ENCODE assay signal across 16 cellular contexts in the genomic region with DNA sequence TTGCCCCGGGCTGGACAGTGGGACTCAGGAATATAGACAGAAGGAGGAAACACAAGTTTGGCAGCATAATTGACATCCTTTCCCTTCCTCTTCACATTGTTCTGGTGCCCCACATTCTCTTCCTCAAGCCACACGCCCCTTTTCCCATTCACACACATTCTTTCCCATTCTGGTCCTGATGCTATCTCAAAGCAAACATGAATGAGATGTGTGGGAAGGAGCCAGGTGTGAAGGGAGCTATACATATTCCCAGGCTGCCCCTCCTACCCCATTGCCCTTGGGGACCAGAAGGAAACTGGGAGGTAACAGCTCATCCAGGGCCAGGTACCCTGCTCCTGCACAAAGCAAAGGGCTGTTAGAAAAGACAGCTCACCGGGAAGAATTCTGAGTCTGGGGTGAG. TPM values are rescaled to one million over a fixed set of nuclear protein-coding genes. Genes with fewer than 3 reads are reported as not detected.
DNase-seq lines count a peak whose midpoint lies in the region; ATAC-seq, FAIRE-seq and TF ChIP-seq lines count a peak whose summit lies in the region.
"Had no signal": no experiment of that assay in that cellular context is flagged by ENCODE, and none has a peak within 500 bp of the region (broad histone marks: within the 10 kb centered on the region; RNA-seq: fewer than 3 reads in every experiment).

No MANE protein-coding gene starts in this region.

- H3K23ac ChIP-seq in mesendoderm (ENCODE audit: low read length) = no peak overlapping the region

- peaks cover 24% of the 10 kb centered on the region for H3K36me3 ChIP-seq in cardiac muscle cell
- peaks cover 41% of the 10 kb centered on the region for H3K36me3 ChIP-seq in left ventricle myocardium inferior
- peaks cover 7% of the 10 kb centered on the region for H3K36me3 ChIP-seq in astrocyte (ENCODE audit: insufficient read depth, low read length)
- H3K36me3 ChIP-seq in mesendoderm (ENCODE audit: control insufficient read depth, insufficient read depth, low read length) = peaks cover 7% of the 10 kb centered on the region

- H2BK5ac ChIP-seq in mesendoderm (ENCODE audit: low read length) = no peak overlapping the region

- H3K4me3 Mint-ChIP-seq in astrocyte (ENCODE audit: unreplicated experiment) = peak overlapping the region; percentile 34
- H3K4me3 Mint-ChIP-seq in stimulated activated effector memory CD8-positive, alpha-beta T cell treated with anti-CD3 and anti-CD28 coated beads, Interleukin-12 subunit alpha, Interleukin-12 subunit beta, amount 100 ng/mL, for 72 hours = no peak overlapping the region
- H3K4me3 Mint-ChIP-seq: B cell; CD8-positive, alpha-beta T cell; GM23338; H9 had no signal

- no peak for FAIRE-seq in astrocyte (lab: Jason Lieb, UNC)
- FAIRE-seq: A204.1 had no signal

- no peak overlapping the region for H2AK5ac ChIP-seq in mesendoderm (ENCODE audit: low read length)

- H3K27ac ChIP-seq in cardiac muscle cell = peak overlapping the region; percentile 89
- no peak overlapping the region for H3K27ac ChIP-seq in left ventricle myocardium inferior (replicated peaks)
- H3K27ac ChIP-seq in astrocyte (ENCODE audit: low read depth, low read length) = no peak overlapping the region
- no peak overlapping the region for H3K27ac ChIP-seq in mesendoderm (ENCODE audit: low read depth, low read length)

- no peak overlapping the region for H4K8ac ChIP-seq in mesendoderm (ENCODE audit: low read depth, low read length)

- H3K27ac Mint-ChIP-seq in astrocyte (ENCODE audit: unreplicated experiment) = no peak overlapping the region
- peak overlapping the region; percentile 45 for H3K27ac Mint-ChIP-seq in stimulated activated effector memory CD8-positive, alpha-beta T cell treated with anti-CD3 and anti-CD28 coated beads, Interleukin-12 subunit alpha, Interleukin-12 subunit beta, amount 100 ng/mL, for 72 hours
- H3K27ac Mint-ChIP-seq: B cell; CD8-positive, alpha-beta T cell; GM23338 had no signal

- no peak overlapping the region for H2AFZ ChIP-seq in astrocyte (ENCODE audit: low read depth, low read length)
- H2AFZ ChIP-seq: GM23338 had no signal

- H3K4me1 ChIP-seq in cardiac muscle cell (ENCODE audit: low read depth) (peaks cover 30% of the 10 kb centered on the region), left ventricle myocardium inferior (peaks cover 20% of the 10 kb centered on the region), astrocyte (ENCODE audit: insufficient read depth, low read length) (peaks cover 8% of the 10 kb centered on the region), mesendoderm (ENCODE audit: control insufficient read depth, low read depth, low read length) (peaks cover 9% of the 10 kb centered on the region)

- H2BK15ac ChIP-seq in mesendoderm (replicated peaks; ENCODE audit: low read depth) = no peak overlapping the region

- no peak for ATAC-seq in stimulated activated effector memory CD8-positive, alpha-beta T cell treated with anti-CD3 and anti-CD28 coated beads, Interleukin-12 subunit alpha, Interleukin-12 subunit beta, amount 100 ng/mL, for 72 hours
- ATAC-seq in GM18511 (IDR thresholded peaks at IDR 0.05; ENCODE audit: unreplicated experiment) = no peak
- ATAC-seq: CD8-positive, alpha-beta T cell; GM23338 had no signal

- H3K27me3 ChIP-seq in cardiac muscle cell (no peaks in the 10 kb centered on the region), left ventricle myocardium inferior (ENCODE audit: low read depth) (no peaks in the 10 kb centered on the region), astrocyte (ENCODE audit: insufficient read depth, low read length) (no peaks in the 10 kb centered on the region), mesendoderm (ENCODE audit: insufficient read depth, low read length, poor library complexity) (no peaks in the 10 kb centered on the region)

- intact Hi-C loops in left ventricle myocardium inferior (cut with micrococcal nuclease) = no loop called here

- DNase-seq in cardiac muscle cell (ENCODE audit: low read depth in 1 of 2, low spot score in 1 of 2) (no peak), left ventricle myocardium inferior (no peak), astrocyte (ENCODE audit: low read depth) (no peak), mesendoderm (peak; percentile 86), superior temporal gyrus (ENCODE audit: extremely low spot score) (no peak)
- no peak for DNase-seq in stimulated activated effector memory CD8-positive, alpha-beta T cell treated with anti-CD3 and anti-CD28 coated beads, Interleukin-12 subunit alpha, Interleukin-12 subunit beta, amount 100 ng/mL, for 72 hours (ENCODE audit: low spot score in 2 of 2)
- DNase-seq in activated CD4-positive, alpha-beta T cell treated with anti-CD3 and anti-CD28 coated beads for 4 hours = no peak
- DNase-seq: C1 segment of cervical spinal cord; CD8-positive, alpha-beta T cell; COR-L47; DMS53; H9 had no signal

- no peaks in the 10 kb centered on the region for H3K9me3 Mint-ChIP-seq in astrocyte (ENCODE audit: unreplicated experiment)
- H3K9me3 Mint-ChIP-seq in stimulated activated effector memory CD8-positive, alpha-beta T cell treated with anti-CD3 and anti-CD28 coated beads, Interleukin-12 subunit alpha, Interleukin-12 subunit beta, amount 100 ng/mL, for 72 hours = no peaks in the 10 kb centered on the region
- H3K9me3 Mint-ChIP-seq: CD8-positive, alpha-beta T cell; GM23338; H9 had no signal

- H3K36me3 Mint-ChIP-seq in astrocyte (ENCODE audit: low read depth, unreplicated experiment) = peaks cover 25% of the 10 kb centered on the region
- H3K36me3 Mint-ChIP-seq in stimulated activated effector memory CD8-positive, alpha-beta T cell treated with anti-CD3 and anti-CD28 coated beads, Interleukin-12 subunit alpha, Interleukin-12 subunit beta, amount 100 ng/mL, for 72 hours = peaks cover 100% of the 10 kb centered on the region

- H3K4me3 ChIP-seq in cardiac muscle cell = no peak overlapping the region
- H3K4me3 ChIP-seq in left ventricle myocardium inferior = no peak overlapping the region
- no peak overlapping the region for H3K4me3 ChIP-seq in astrocyte (ENCODE audit: insufficient read depth, low read depth, low read length)
- H3K4me3 ChIP-seq in mesendoderm (ENCODE audit: low read length) = no peak overlapping the region
- H3K4me3 ChIP-seq: GM23338 had no signal

- peaks cover 4% of the 10 kb centered on the region for H3K79me1 ChIP-seq in mesendoderm (ENCODE audit: low read length)

- H3K27me3 Mint-ChIP-seq in astrocyte (ENCODE audit: low read depth, unreplicated experiment) = peaks cover 2% of the 10 kb centered on the region
- H3K27me3 Mint-ChIP-seq: B cell had no signal

- no peak overlapping the region for H2BK120ac ChIP-seq in mesendoderm (ENCODE audit: low read depth, low read length)

- no peak overlapping the region for H3K18ac ChIP-seq in mesendoderm (ENCODE audit: low read length)

- no peak overlapping the region for H3K4me2 ChIP-seq in astrocyte (ENCODE audit: low read length)
- no peak overlapping the region for H3K4me2 ChIP-seq in mesendoderm (ENCODE audit: low read length)
- H3K4me2 ChIP-seq: GM23338 had no signal

- TF ChIP-seq CTCF in cardiac muscle cell (IDR thresholded peaks at IDR 0.05; ENCODE audit: low read depth, low read length) (no peak), left ventricle myocardium inferior (IDR thresholded peaks at IDR 0.05; ENCODE audit: borderline replicate concordance) (no peak), astrocyte (IDR thresholded peaks at IDR 0.05; ENCODE audit: insufficient read depth, low read depth, low read length) (no peak)

- no peak overlapping the region for H3K4ac ChIP-seq in mesendoderm (ENCODE audit: low read depth, low read length)

- no peak overlapping the region for H4K5ac ChIP-seq in mesendoderm (ENCODE audit: low read length)

- H3K56ac ChIP-seq in mesendoderm (ENCODE audit: low read length) = no peak overlapping the region

- no peaks in the 10 kb centered on the region for H4K20me1 ChIP-seq in astrocyte (ENCODE audit: insufficient read depth, low read length)

- peaks cover 7% of the 10 kb centered on the region for H3K4me1 Mint-ChIP-seq in astrocyte (ENCODE audit: low read depth, unreplicated experiment)
- peaks cover 21% of the 10 kb centered on the region for H3K4me1 Mint-ChIP-seq in stimulated activated effector memory CD8-positive, alpha-beta T cell treated with anti-CD3 and anti-CD28 coated beads, Interleukin-12 subunit alpha, Interleukin-12 subunit beta, amount 100 ng/mL, for 72 hours
- H3K4me1 Mint-ChIP-seq: B cell had no signal

- no CpG with 5 or more reads among the region's 3 CpGs for WGBS in mesendoderm (ENCODE audit: extremely low coverage, insufficient coverage, low lambda C conversion rate)

- H3K9me3 ChIP-seq in cardiac muscle cell (ENCODE audit: low read depth) = no peaks in the 10 kb centered on the region
- H3K9me3 ChIP-seq in left ventricle myocardium inferior (replicated peaks) = no peaks in the 10 kb centered on the region
- no peaks in the 10 kb centered on the region for H3K9me3 ChIP-seq in astrocyte (ENCODE audit: insufficient read depth, low read depth, low read length)

- no peaks in the 10 kb centered on the region for H3K79me2 ChIP-seq in astrocyte (ENCODE audit: insufficient read depth, low read length)
- no peaks in the 10 kb centered on the region for H3K79me2 ChIP-seq in mesendoderm (ENCODE audit: control insufficient read depth, insufficient read depth, low read length)

- H3K9ac ChIP-seq in astrocyte (ENCODE audit: low read length) = no peak overlapping the region
- no peak overlapping the region for H3K9ac ChIP-seq in mesendoderm (ENCODE audit: low read length)

RNA-seq across cellular contexts. Expression of a gene that starts 23.4 kb away (rescaled TPM):
- total RNA-seq in cardiac muscle cell (193 and 319 TPM in 2 replicates), left ventricle myocardium inferior (53.1 TPM), astrocyte (57.4 and 65.8 TPM in 2 replicates)
- polyA plus RNA-seq in cardiac muscle cell = 100 and 125 TPM in 2 replicates
- polyA plus RNA-seq in mesendoderm (2013, experiment 1 of 2) = 35.9 TPM
- 38.3 TPM for polyA plus RNA-seq in mesendoderm (2013, experiment 2 of 2)

RNA-seq across cellular contexts. Expression of a gene that starts 51.2 kb away (rescaled TPM):
- total RNA-seq in cardiac muscle cell (60.7 and 69.8 TPM in 2 replicates), left ventricle myocardium inferior (2.0 TPM), astrocyte (11.9 and 18.5 TPM in 2 replicates)
- polyA plus RNA-seq in cardiac muscle cell = 70.5 and 72.6 TPM in 2 replicates
- 99.9 TPM for polyA plus RNA-seq in mesendoderm (2013, experiment 1 of 2)
- polyA plus RNA-seq in mesendoderm (2013, experiment 2 of 2) = 98.8 TPM
